In the genomic region with DNA sequence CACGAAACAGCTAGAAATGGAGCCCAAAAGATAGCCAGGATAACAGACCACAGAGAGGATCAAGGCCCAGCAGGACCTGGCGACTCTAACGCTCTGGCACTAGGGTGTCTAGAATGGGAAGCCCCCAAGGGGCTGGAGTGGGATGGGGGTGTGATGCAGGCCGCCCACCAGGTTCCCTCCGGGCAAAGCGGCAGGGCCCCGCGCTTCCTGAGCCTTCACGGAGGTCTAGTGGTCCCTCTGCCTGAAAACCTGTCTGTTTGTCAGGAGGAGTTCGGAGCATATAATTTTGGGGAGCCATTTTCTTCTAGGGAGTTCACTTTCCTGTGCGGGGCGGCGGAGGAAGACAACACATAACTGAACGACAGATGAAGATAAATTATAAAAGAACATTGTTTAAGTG, we compare ENCODE assay signal across 12 cellular contexts. TPM values are rescaled to one million over a fixed set of nuclear protein-coding genes. Genes with fewer than 3 reads are reported as not detected.
A peak's percentile ranks its signal among the peaks of the same experiment; 100 is the strongest.
DNase-seq lines count a peak whose midpoint lies in the region; ATAC-seq and TF ChIP-seq lines count a peak whose summit lies in the region.
"Had no signal": no experiment of that assay in that cellular context is flagged by ENCODE, and none has a peak within 500 bp of the region (broad histone marks: within the 10 kb centered on the region; RNA-seq: fewer than 3 reads in every experiment).

No MANE protein-coding gene starts in this region.

- H3K4me1 ChIP-seq in mammary epithelial cell (ENCODE audit: insufficient read depth, low read length) (no peaks in the 10 kb centered on the region), breast epithelium (no peaks in the 10 kb centered on the region), duodenal mucosa (ENCODE audit: control insufficient read depth in 1 of 2, insufficient read depth in 2 of 2, low read length in 2 of 2) (peaks cover 11 to 23% of the 10 kb centered on the region in 2 donors), muscle layer of duodenum (ENCODE audit: control insufficient read depth in 1 of 2, insufficient read depth in 2 of 2, low read length in 2 of 2) (peaks cover 0 to 11% of the 10 kb centered on the region in 2 donors), tibial artery (peaks cover 0 to 8% (median 3%) of the 10 kb centered on the region in 4 donors)
- H3K4me1 ChIP-seq: right lobe of liver had no signal

- dilution Hi-C loops in mammary epithelial cell (cut with HindIII; ENCODE audit: low sequenced_read_pairs) = no loop called here

- H3K4me3 ChIP-seq in mammary epithelial cell (replicated peaks in 1 of 3; ENCODE audit: insufficient read depth in 1 of 3, low read depth in 2 of 3, low read length in 3 of 3) (no peak overlapping the region), breast epithelium (peak overlapping the region in 1 of 3 donors; percentile 47), duodenal mucosa (ENCODE audit: low read depth in 1 of 2, low read length in 2 of 2) (peak overlapping the region; percentile 60 to 68), muscle layer of duodenum (ENCODE audit: low read depth in 1 of 2, low read length in 2 of 2) (peak overlapping the region; percentile 44 to 50), tibial artery (peak overlapping the region; percentile 9 to 24)
- H3K4me3 ChIP-seq: right lobe of liver had no signal

- TF ChIP-seq CTCF in mammary epithelial cell (conservative IDR thresholded peaks at IDR 0.05 in 1 of 2, IDR thresholded peaks at IDR 0.05 in 1 of 2; ENCODE audit: extremely low read depth in 1 of 2, insufficient read depth in 1 of 2, low read depth in 1 of 2, low read length in 2 of 2) = no peak
- no peak for TF ChIP-seq CTCF in breast epithelium (IDR thresholded peaks at IDR 0.05)
- no peak for TF ChIP-seq CTCF in tibial artery (IDR thresholded peaks at IDR 0.05)

- H3K79me2 ChIP-seq in mammary epithelial cell (ENCODE audit: insufficient read depth, low read length) = no peaks in the 10 kb centered on the region

- H3K9ac ChIP-seq in mammary epithelial cell (ENCODE audit: insufficient read depth, low read length) (no peak overlapping the region), duodenal mucosa (ENCODE audit: low read depth in 1 of 2, low read length in 2 of 2) (no peak overlapping the region)

- intact Hi-C loops in mammary epithelial cell (cut with micrococcal nuclease) = no loop called here
- intact Hi-C loops in breast epithelium (cut with DNase I; ENCODE audit: low total_unique reads) = no loop called here
- intact Hi-C loops in tibial artery (cut with DNase I; ENCODE audit: low total_unique reads) = no loop called here

- WGBS in mammary epithelial cell (ENCODE audit: low coverage, missing lambda C conversion rate) = 70% methylated on average over 10 of the region's 14 CpGs

- H3K27ac ChIP-seq in mammary epithelial cell (ENCODE audit: insufficient read depth, low read depth, low read length) = no peak overlapping the region
- peak overlapping the region in 1 of 2 donors; percentile 67 for H3K27ac ChIP-seq in breast epithelium
- H3K27ac ChIP-seq in duodenal mucosa (ENCODE audit: low read depth, low read length) = no peak overlapping the region
- no peak overlapping the region for H3K27ac ChIP-seq in muscle layer of duodenum (ENCODE audit: low read length)
- no peak overlapping the region for H3K27ac ChIP-seq in tibial artery
- H3K27ac ChIP-seq: right lobe of liver, VCaP had no signal

- no peaks in the 10 kb centered on the region for H3K27me3 ChIP-seq in mammary epithelial cell (ENCODE audit: insufficient read depth, low read length)
- no peaks in the 10 kb centered on the region for H3K27me3 ChIP-seq in breast epithelium
- no peaks in the 10 kb centered on the region for H3K27me3 ChIP-seq in duodenal mucosa (ENCODE audit: control insufficient read depth in 1 of 2, insufficient read depth in 2 of 2, low read length in 2 of 2)
- H3K27me3 ChIP-seq in muscle layer of duodenum (ENCODE audit: low read depth, low read length) = no peaks in the 10 kb centered on the region
- H3K27me3 ChIP-seq in tibial artery = peaks cover 0 to 8% of the 10 kb centered on the region in 2 donors
- H3K27me3 ChIP-seq: right lobe of liver had no signal

- BruUV-seq in mammary epithelial cell (replicated peaks; lab: Mats Ljungman, UMichigan) = no TSS peak

- no peaks in the 10 kb centered on the region for H3K36me3 ChIP-seq in mammary epithelial cell (ENCODE audit: insufficient read depth, low read length)
- H3K36me3 ChIP-seq in breast epithelium = no peaks in the 10 kb centered on the region
- no peaks in the 10 kb centered on the region for H3K36me3 ChIP-seq in duodenal mucosa (ENCODE audit: control insufficient read depth in 1 of 2, insufficient read depth in 2 of 2, low read length in 2 of 2)
- H3K36me3 ChIP-seq in muscle layer of duodenum (ENCODE audit: control insufficient read depth in 1 of 2, insufficient read depth in 2 of 2, low read length in 2 of 2) = no peaks in the 10 kb centered on the region
- no peaks in the 10 kb centered on the region for H3K36me3 ChIP-seq in tibial artery
- H3K36me3 ChIP-seq: right lobe of liver had no signal

- H2AFZ ChIP-seq in mammary epithelial cell (ENCODE audit: low read depth, low read length) = peak overlapping the region; percentile 79

- no peak for TF ChIP-seq POLR2A in breast epithelium (IDR thresholded peaks at IDR 0.05)

- H3K4me2 ChIP-seq in mammary epithelial cell (ENCODE audit: insufficient read depth, low read depth, low read length) = peak overlapping the region; percentile 41

- CTCF ChIA-PET in mammary epithelial cell (lab: Charles Lee; ENCODE audit: low non-redundant PET) = no interaction called here

- in situ Hi-C loops in mammary epithelial cell (cut with MboI; ENCODE audit: low sequenced_read_pairs in 2 of 2) = no loop called here

- H3K9me3 ChIP-seq in mammary epithelial cell (replicated peaks; ENCODE audit: insufficient read depth, low read length) = no peaks in the 10 kb centered on the region
- H3K9me3 ChIP-seq in breast epithelium = no peaks in the 10 kb centered on the region
- H3K9me3 ChIP-seq in duodenal mucosa (ENCODE audit: control insufficient read depth in 1 of 2, low read length in 2 of 2) = no peaks in the 10 kb centered on the region
- no peaks in the 10 kb centered on the region for H3K9me3 ChIP-seq in muscle layer of duodenum (ENCODE audit: control insufficient read depth in 1 of 2, low read length in 2 of 2)
- no peaks in the 10 kb centered on the region for H3K9me3 ChIP-seq in tibial artery
- H3K9me3 ChIP-seq: right lobe of liver had no signal

- DNase-seq in mammary epithelial cell (no peak), breast epithelium (ENCODE audit: low spot score in 2 of 2) (no peak), tibial artery (no peak), NCI-H1105 treated with DMSO at 0.1 percent for 48 hours (lab: John Stamatoyannopoulos, UW) (no peak)
- DNase-seq in effector CD4-positive, alpha-beta T cell = no peak

- ATAC-seq in HG02885 (IDR thresholded peaks at IDR 0.05; ENCODE audit: poor library complexity, unreplicated experiment) = no peak

- no peaks in the 10 kb centered on the region for H4K20me1 ChIP-seq in mammary epithelial cell (ENCODE audit: insufficient read depth, low read length)

RNA-seq across cellular contexts. Expression of a gene that starts 48.2 kb away (rescaled TPM):
- total RNA-seq in mammary epithelial cell (not detected), breast epithelium (not detected)
- polyA plus RNA-seq in mammary epithelial cell = not detected
- not detected for polyA minus RNA-seq in mammary epithelial cell
- total RNA-seq: M059J, right lobe of liver had no signal
- polyA plus RNA-seq: BJ had no signal

RNA-seq across cellular contexts. Expression of a gene that starts 56.4 kb away (rescaled TPM):
- total RNA-seq in mammary epithelial cell = 1 to 10 TPM in 1 of 2 donors, not detected in 1; 4.7 TPM
- polyA plus RNA-seq in mammary epithelial cell = 0.79 TPM
- not detected for polyA minus RNA-seq in mammary epithelial cell
- 10 to 100 TPM in 2 of 3 donors, 1 to 10 TPM in 1; 1.1 to 15.8 (median 11.5) TPM for total RNA-seq in breast epithelium
- total RNA-seq: M059J had no signal

Comparison
In these comparisons a context has a peak if more than half of its experiments do, and no peak if none do; other contexts are left out.
1. H3K4me3 ChIP-seq: peak in duodenal mucosa (2 of 2), muscle layer of duodenum (2 of 2) and tibial artery (2 of 2); none in mammary epithelial cell (0 of 3).